ENCODE assay signal across 8 cellular contexts in genomic region chr4:44678094-44679023, GRCh38. TPM values are rescaled to one million over a fixed set of nuclear protein-coding genes. Genes with fewer than 3 reads are reported as not detected.
DNase-seq lines count a peak whose midpoint lies in the region; ATAC-seq, FAIRE-seq and TF ChIP-seq lines count a peak whose summit lies in the region.

GUF1 (plus strand) TSS chr4:44678420; CDS start chr4:44678623, 203 bp downstream.

- H3K27me3 ChIP-seq in right atrium auricular region (no peaks in the 10 kb centered on the region), psoas muscle (ENCODE audit: insufficient read depth in 3 of 3, low read length in 2 of 3) (no peaks in the 10 kb centered on the region)

- FAIRE-seq in urothelium cell line (lab: Jason Lieb, UNC), result peak; percentile 97

- TF ChIP-seq CTCF in right atrium auricular region (IDR thresholded peaks at IDR 0.05) (no peak), psoas muscle (IDR thresholded peaks at IDR 0.05) (no peak)

- intact Hi-C loops in T-helper 2 cell treated with Interferon-gamma antibody and Interleukin-4, amounts not matched to agents 100 ng/mL and 5 ng/mL, for 36 hours (cut with micrococcal nuclease), result loop anchor here (1.0 to 2.0 kb wide), 3 partner anchors 18 to 229 kb away; partner anchors contain the start of gene GNPDA2
- intact Hi-C loops in psoas muscle (cut with DNase I), result no loop called here

- H3K4me3 ChIP-seq in right atrium auricular region (peak within 1 kb of the TSS; percentile 69 to 85), psoas muscle (peak within 1 kb of the TSS; percentile 87)

- H3K36me3 ChIP-seq in right atrium auricular region (peaks cover 12% of the 10 kb centered on the region), psoas muscle (ENCODE audit: insufficient read depth in 1 of 2, low read depth in 1 of 2) (peaks cover 4 to 28% of the 10 kb centered on the region in 2 donors)

- ATAC-seq in GM18499 (IDR thresholded peaks at IDR 0.05; ENCODE audit: insufficient read depth, unreplicated experiment) (peak; percentile 93), HG02943 (IDR thresholded peaks at IDR 0.05; ENCODE audit: low read depth, unreplicated experiment) (peak; percentile 97), psoas muscle (peak; percentile 95 to 98 (median 97))

- 0 to 1% (median 0%) methylated on average over 40 to 55 of the region's 55 CpGs for WGBS in psoas muscle, 3 donors

- H3K9me3 ChIP-seq in right atrium auricular region, result no peaks in the 10 kb centered on the region
- no peaks in the 10 kb centered on the region for H3K9me3 ChIP-seq in psoas muscle

- peak within 1 kb of the TSS; percentile 90 to 92 for H3K27ac ChIP-seq in right atrium auricular region
- peak within 1 kb of the TSS; percentile 96 for H3K27ac ChIP-seq in psoas muscle

- H3K4me1 ChIP-seq in right atrium auricular region (peaks cover 0 to 24% of the 10 kb centered on the region in 2 donors), psoas muscle (peaks cover 27% of the 10 kb centered on the region)

- DNase-seq in NCI-H187 treated with DMSO at 0.1 percent for 48 hours (lab: John Stamatoyannopoulos, UW), result peak; percentile 56
- peak; percentile 42 to 94 (median 85) for DNase-seq in anterior cingulate cortex (lab: John Stamatoyannopoulos, UW)
- peak; percentile 92 for DNase-seq in right atrium auricular region (ENCODE audit: low spot score)
- DNase-seq in psoas muscle, result peak; percentile 91 to 95
- peak; percentile 92 for DNase-seq in urothelium cell line (ENCODE audit: low spot score)

RNA-seq across cellular contexts. Expression of gene GUF1, which starts in this region (rescaled TPM):
- total RNA-seq in T-helper 2 cell treated with Interferon-gamma antibody and Interleukin-4, amounts not matched to agents 100 ng/mL and 5 ng/mL, for 36 hours, result 23.7 and 28.0 TPM in 2 replicates
- 10 to 100 TPM; 11.8 to 28.9 TPM for total RNA-seq in right atrium auricular region
- total RNA-seq in psoas muscle, result 10 to 100 TPM; 24.0 to 39.8 (median 32.4) TPM
- polyA plus RNA-seq in psoas muscle, result 10 to 100 TPM; 17.6 to 25.8 (median 18.3) TPM

Comparison
In these comparisons a context has a peak if more than half of its experiments do, and no peak if none do; other contexts are left out.
1. Peak in every context shown above with its lines: DNase-seq, ATAC-seq, H3K4me3 ChIP-seq and H3K27ac ChIP-seq.